Comparison of ENCODE assay signal across 17 cellular contexts in genomic region chr11:11141019-11141418, GRCh38.
"Had no signal": no experiment of that assay in that cellular context is flagged by ENCODE, and none has a peak within 500 bp of the region (broad histone marks: within the 10 kb centered on the region; RNA-seq: fewer than 3 reads in every experiment).

No MANE protein-coding gene starts in this region.

- H3K36me3 Mint-ChIP-seq: activated CD4-positive, alpha-beta memory T cell treated with anti-CD3 and anti-CD28 coated beads for 36 hours; activated CD8-positive, alpha-beta memory T cell treated with anti-CD3 and anti-CD28 coated beads, Interleukin-2, amount 10 ng/mL, durations not matched to agents 7 days and 5 days had no signal

- FAIRE-seq: colon had no signal

- H3K27ac ChIP-seq: neutrophil, right atrium auricular region had no signal

- DNase-seq: activated CD4-positive, alpha-beta memory T cell treated with anti-CD3 and anti-CD28 coated beads for 36 hours; activated CD4-positive, alpha-beta T cell treated with anti-CD3 and anti-CD28 coated beads for 1 hour; activated CD8-positive, alpha-beta memory T cell treated with anti-CD3 and anti-CD28 coated beads, Interleukin-2, amount 10 ng/mL, durations not matched to agents 7 days and 5 days; activated naive CD4-positive, alpha-beta T cell treated with anti-CD3 and anti-CD28 coated beads, Interleukin-2, amount 10 ng/mL, durations not matched to agents 7 days and 5 days; activated T-cell treated with anti-CD3 and anti-CD28 coated beads, Interleukin-2, amount 50 U/mL, for 24 hours; gastrocnemius medialis; heart right ventricle; left colon; naive thymus-derived CD4-positive, alpha-beta T cell; posterior cingulate gyrus; T-helper 1 cell had no signal

- H3K4me3 Mint-ChIP-seq: activated CD4-positive, alpha-beta memory T cell treated with anti-CD3 and anti-CD28 coated beads for 36 hours; activated CD8-positive, alpha-beta memory T cell treated with anti-CD3 and anti-CD28 coated beads, Interleukin-2, amount 10 ng/mL, durations not matched to agents 7 days and 5 days; activated naive CD4-positive, alpha-beta T cell treated with anti-CD3 and anti-CD28 coated beads, Interleukin-2, amount 10 ng/mL, durations not matched to agents 7 days and 5 days; activated T-cell treated with anti-CD3 and anti-CD28 coated beads, Interleukin-2, amount 50 U/mL, for 24 hours; naive thymus-derived CD4-positive, alpha-beta T cell; stimulated activated naive CD8-positive, alpha-beta T cell treated with anti-CD3 and anti-CD28 coated beads, Interleukin-15, Interleukin-2, amounts not matched to agents 100 ng/mL and 50 ng/mL, for 24 hours had no signal

- ATAC-seq: activated CD8-positive, alpha-beta memory T cell treated with anti-CD3 and anti-CD28 coated beads, Interleukin-2, amount 10 ng/mL, durations not matched to agents 7 days and 5 days; gastrocnemius medialis; left colon; naive thymus-derived CD4-positive, alpha-beta T cell; SK-N-SH treated with all-trans-retinoic acid at 6 μM for 48 hours had no signal

- H3K9me3 Mint-ChIP-seq: activated CD4-positive, alpha-beta memory T cell treated with anti-CD3 and anti-CD28 coated beads for 36 hours; activated naive CD4-positive, alpha-beta T cell treated with anti-CD3 and anti-CD28 coated beads, Interleukin-2, amount 10 ng/mL, durations not matched to agents 7 days and 5 days; activated T-cell treated with anti-CD3 and anti-CD28 coated beads, Interleukin-2, amount 50 U/mL, for 24 hours; stimulated activated naive CD8-positive, alpha-beta T cell treated with anti-CD3 and anti-CD28 coated beads, Interleukin-15, Interleukin-2, amounts not matched to agents 100 ng/mL and 50 ng/mL, for 24 hours had no signal

- H3K27me3 Mint-ChIP-seq: activated CD4-positive, alpha-beta memory T cell treated with anti-CD3 and anti-CD28 coated beads for 36 hours; activated naive CD4-positive, alpha-beta T cell treated with anti-CD3 and anti-CD28 coated beads, Interleukin-2, amount 10 ng/mL, durations not matched to agents 7 days and 5 days; activated T-cell treated with anti-CD3 and anti-CD28 coated beads, Interleukin-2, amount 50 U/mL, for 24 hours; stimulated activated naive CD8-positive, alpha-beta T cell treated with anti-CD3 and anti-CD28 coated beads, Interleukin-15, Interleukin-2, amounts not matched to agents 100 ng/mL and 50 ng/mL, for 24 hours had no signal

- H3K27me3 ChIP-seq: gastrocnemius medialis, heart right ventricle, neutrophil, right atrium auricular region had no signal

- H3K4me3 ChIP-seq: gastrocnemius medialis, heart right ventricle, lung, right atrium auricular region had no signal

- H3K9me3 ChIP-seq: gastrocnemius medialis, heart right ventricle, neutrophil, right atrium auricular region had no signal

- H3K27ac Mint-ChIP-seq: activated CD4-positive, alpha-beta memory T cell treated with anti-CD3 and anti-CD28 coated beads for 36 hours; activated CD8-positive, alpha-beta memory T cell treated with anti-CD3 and anti-CD28 coated beads, Interleukin-2, amount 10 ng/mL, durations not matched to agents 7 days and 5 days; activated naive CD4-positive, alpha-beta T cell treated with anti-CD3 and anti-CD28 coated beads, Interleukin-2, amount 10 ng/mL, durations not matched to agents 7 days and 5 days; activated T-cell treated with anti-CD3 and anti-CD28 coated beads, Interleukin-2, amount 50 U/mL, for 24 hours; stimulated activated naive CD8-positive, alpha-beta T cell treated with anti-CD3 and anti-CD28 coated beads, Interleukin-15, Interleukin-2, amounts not matched to agents 100 ng/mL and 50 ng/mL, for 24 hours had no signal

- H3K36me3 ChIP-seq: gastrocnemius medialis, heart right ventricle, neutrophil, right atrium auricular region had no signal
